ENCODE assay signal across 9 cellular contexts in genomic region chr2:62787381-62787780, GRCh38.
DNase-seq lines count a peak whose midpoint lies in the region; ATAC-seq and TF ChIP-seq lines count a peak whose summit lies in the region.
"Had no signal": no experiment of that assay in that cellular context is flagged by ENCODE, and none has a peak within 500 bp of the region (broad histone marks: within the 10 kb centered on the region; RNA-seq: fewer than 3 reads in every experiment).

No MANE protein-coding gene starts in this region.

- H3K79me1 ChIP-seq in mesendoderm (ENCODE audit: low read length) = peaks cover 2% of the 10 kb centered on the region

- H3K23ac ChIP-seq in mesendoderm (ENCODE audit: low read length) = no peak overlapping the region

- no peaks in the 10 kb centered on the region for H3K27me3 ChIP-seq in GM06990 (replicated peaks; ENCODE audit: control insufficient read depth, insufficient read depth, low read length)
- H3K27me3 ChIP-seq in mesendoderm (ENCODE audit: insufficient read depth, low read length, poor library complexity) = no peaks in the 10 kb centered on the region
- H3K27me3 ChIP-seq in MG63 = no peaks in the 10 kb centered on the region
- H3K27me3 ChIP-seq: SJSA1 had no signal

- no peak overlapping the region for H2BK15ac ChIP-seq in mesendoderm (replicated peaks; ENCODE audit: low read depth)

- no peak overlapping the region for H4K5ac ChIP-seq in mesendoderm (ENCODE audit: low read length)

- no peak overlapping the region for H3K4me2 ChIP-seq in mesendoderm (ENCODE audit: low read length)

- no peak overlapping the region for H3K56ac ChIP-seq in mesendoderm (ENCODE audit: low read length)

- H3K9ac ChIP-seq in mesendoderm (ENCODE audit: low read length) = no peak overlapping the region

- H3K9me3 ChIP-seq in MG63 = 0 out of 2 replicates have a peak, but pooled peaks cover 2% of the 10 kb centered on the region
- H3K9me3 ChIP-seq: SJSA1 had no signal

- H3K79me2 ChIP-seq in mesendoderm (ENCODE audit: control insufficient read depth, insufficient read depth, low read length) = no peaks in the 10 kb centered on the region

- H3K4ac ChIP-seq in mesendoderm (ENCODE audit: low read depth, low read length) = no peak overlapping the region

- H2AK5ac ChIP-seq in mesendoderm (ENCODE audit: low read length) = no peak overlapping the region

- no peak overlapping the region for H2BK120ac ChIP-seq in mesendoderm (ENCODE audit: low read depth, low read length)

- no peak overlapping the region for H3K18ac ChIP-seq in mesendoderm (ENCODE audit: low read length)

- peak; percentile 27 for TF ChIP-seq CTCF in GM06990 (IDR thresholded peaks at IDR 0.05; ENCODE audit: insufficient read depth, low read length, poor library complexity, severe bottlenecking)

- DNase-seq in GM06990 (ENCODE audit: extremely low read depth, insufficient read length) (peak; percentile 22), NCI-H510A treated with DMSO at 0.1 percent for 48 hours (lab: John Stamatoyannopoulos, UW) (peak; percentile 74), cerebellum (ENCODE audit: low spot score) (peak; percentile 65), mesendoderm (peak; percentile 25), MG63 (no peak)

- H3K27ac ChIP-seq in mesendoderm (ENCODE audit: low read depth, low read length) = no peak overlapping the region
- H3K27ac ChIP-seq: SJSA1 had no signal

- no peak overlapping the region for H4K8ac ChIP-seq in mesendoderm (ENCODE audit: low read depth, low read length)

- H3K4me3 ChIP-seq in GM06990 (replicated peaks; ENCODE audit: low read depth, low read length) = no peak overlapping the region
- no peak overlapping the region for H3K4me3 ChIP-seq in mesendoderm (ENCODE audit: low read length)
- H3K4me3 ChIP-seq in MG63 = no peak overlapping the region
- H3K4me3 ChIP-seq: SJSA1 had no signal

- peak; percentile 67 for ATAC-seq in HG02610 (IDR thresholded peaks at IDR 0.05; ENCODE audit: unreplicated experiment)
- ATAC-seq in HG03135 (IDR thresholded peaks at IDR 0.05; ENCODE audit: unreplicated experiment) = no peak
- no peak for ATAC-seq in GM21381 (IDR thresholded peaks at IDR 0.05; ENCODE audit: unreplicated experiment)

- no peak overlapping the region for H2BK5ac ChIP-seq in mesendoderm (ENCODE audit: low read length)

- H3K36me3 ChIP-seq in GM06990 (ENCODE audit: control insufficient read depth, insufficient read depth, low read length) (no peaks in the 10 kb centered on the region), mesendoderm (ENCODE audit: control insufficient read depth, insufficient read depth, low read length) (no peaks in the 10 kb centered on the region), MG63 (no peaks in the 10 kb centered on the region)
- H3K36me3 ChIP-seq: SJSA1 had no signal

- WGBS in mesendoderm (ENCODE audit: extremely low coverage, insufficient coverage, low lambda C conversion rate) = no CpG with 5 or more reads among the region's 2 CpGs

- H3K4me1 ChIP-seq in mesendoderm (ENCODE audit: control insufficient read depth, low read depth, low read length) = no peaks in the 10 kb centered on the region
